19 cellular contexts compared by ENCODE assay signal in genomic region chr10:6228647-6229046, GRCh38. TPM values are rescaled to one million over a fixed set of nuclear protein-coding genes. Genes with fewer than 3 reads are reported as not detected.
DNase-seq lines count a peak whose midpoint lies in the region; ATAC-seq, FAIRE-seq and TF ChIP-seq lines count a peak whose summit lies in the region.
"Had no signal": no experiment of that assay in that cellular context is flagged by ENCODE, and none has a peak within 500 bp of the region (broad histone marks: within the 10 kb centered on the region; RNA-seq: fewer than 3 reads in every experiment).

No MANE protein-coding gene starts in this region.

- H3K4me1 ChIP-seq in K562 (replicated peaks in 1 of 2; ENCODE audit: control insufficient read depth in 2 of 2, insufficient read depth in 2 of 2, low read length in 2 of 2), result no peaks in the 10 kb centered on the region; a peak in 1 of 5 replicates
- H3K4me1 ChIP-seq in thoracic aorta (ENCODE audit: control insufficient read depth in 1 of 2, low read depth in 2 of 2), result peaks cover 6 to 54% of the 10 kb centered on the region in 2 donors
- no peaks in the 10 kb centered on the region for H3K4me1 ChIP-seq in mesendoderm (ENCODE audit: control insufficient read depth, low read depth, low read length)

- TF ChIP-seq POLR2A in K562 (conservative IDR thresholded peaks at IDR 0.05), result no peak

- no peak for TF ChIP-seq EP300 in K562 (IDR thresholded peaks at IDR 0.05; ENCODE audit: low read length)

- no TSS peak for BruUV-seq in K562 (replicated peaks; lab: Mats Ljungman, UMichigan)

- 62% methylated on average over 5 of the region's 5 CpGs for WGBS in K562 (ENCODE audit: insufficient coverage, low coverage, missing lambda C conversion rate)
- WGBS in mesendoderm (ENCODE audit: extremely low coverage, insufficient coverage, low lambda C conversion rate), result no CpG with 5 or more reads among the region's 5 CpGs

- no peak for FAIRE-seq in K562 (lab: Jason Lieb, UNC)

- H3K9me3 ChIP-seq in K562 (replicated peaks; ENCODE audit: control insufficient read depth, insufficient read depth, low read depth, low read length) (no peaks in the 10 kb centered on the region), thoracic aorta (no peaks in the 10 kb centered on the region)

- H3K27ac Mint-ChIP-seq in activated naive CD4-positive, alpha-beta T cell treated with anti-CD3 and anti-CD28 coated beads, Interleukin-2, amount 10 ng/mL, durations not matched to agents 7 days and 5 days, result peak overlapping the region; percentile 42
- H3K27ac Mint-ChIP-seq: activated CD8-positive, alpha-beta memory T cell treated with anti-CD3 and anti-CD28 coated beads, Interleukin-2, amount 10 ng/mL, durations not matched to agents 7 days and 5 days had no signal

- TF ChIP-seq CTCF in K562 (IDR thresholded peaks at IDR 0.05 in 2 of 3, conservative IDR thresholded peaks at IDR 0.05 in 1 of 3; ENCODE audit: insufficient read depth in 2 of 3, low read depth in 1 of 3, low read length in 3 of 3) (no peak), thoracic aorta (IDR thresholded peaks at IDR 0.05) (no peak)

- H3K56ac ChIP-seq in mesendoderm (ENCODE audit: low read length), result no peak overlapping the region

- intact Hi-C loops in K562 (cut with micrococcal nuclease) (no loop called here), left ventricle myocardium superior (cut with micrococcal nuclease) (no loop called here)

- no peaks in the 10 kb centered on the region for H4K20me1 ChIP-seq in K562 (replicated peaks; ENCODE audit: control insufficient read depth, insufficient read depth, low read length)

- no peak for TF ChIP-seq RAD21 in K562 (CRISPR knock-in tag; conservative IDR thresholded peaks at IDR 0.05 in 1 of 2, IDR thresholded peaks at IDR 0.05 in 1 of 2)

- 0 out of 3 replicates have a peak, but pooled peaks have one; percentile 25 for ATAC-seq in K562
- ATAC-seq in left ventricle myocardium superior, result peak; percentile 47
- ATAC-seq in thoracic aorta (ENCODE audit: insufficient number of reproducible peaks, low FRiP score, low read depth), result no peak
- ATAC-seq: activated CD8-positive, alpha-beta memory T cell treated with anti-CD3 and anti-CD28 coated beads, Interleukin-2, amount 10 ng/mL, durations not matched to agents 7 days and 5 days had no signal

- no peaks in the 10 kb centered on the region for H3K27me3 Mint-ChIP-seq in activated naive CD4-positive, alpha-beta T cell treated with anti-CD3 and anti-CD28 coated beads, Interleukin-2, amount 10 ng/mL, durations not matched to agents 7 days and 5 days
- H3K27me3 Mint-ChIP-seq: activated CD8-positive, alpha-beta memory T cell treated with anti-CD3 and anti-CD28 coated beads, Interleukin-2, amount 10 ng/mL, durations not matched to agents 7 days and 5 days; central memory CD8-positive, alpha-beta T cell had no signal

- no peak overlapping the region for H3K18ac ChIP-seq in mesendoderm (ENCODE audit: low read length)

- H3K36me3 Mint-ChIP-seq in activated naive CD4-positive, alpha-beta T cell treated with anti-CD3 and anti-CD28 coated beads, Interleukin-2, amount 10 ng/mL, durations not matched to agents 7 days and 5 days, result peaks cover 68% of the 10 kb centered on the region

- no peak overlapping the region for H2BK15ac ChIP-seq in mesendoderm (replicated peaks; ENCODE audit: low read depth)

- no peak overlapping the region for H2AK5ac ChIP-seq in mesendoderm (ENCODE audit: low read length)

- no peak overlapping the region for H3K4me2 ChIP-seq in K562 (ENCODE audit: insufficient read depth, low read length)
- H3K4me2 ChIP-seq in mesendoderm (ENCODE audit: low read length), result no peak overlapping the region

- no peak overlapping the region for H4K8ac ChIP-seq in mesendoderm (ENCODE audit: low read depth, low read length)

- no peak overlapping the region for H3K4me3 Mint-ChIP-seq in activated naive CD4-positive, alpha-beta T cell treated with anti-CD3 and anti-CD28 coated beads, Interleukin-2, amount 10 ng/mL, durations not matched to agents 7 days and 5 days
- H3K4me3 Mint-ChIP-seq: activated CD8-positive, alpha-beta memory T cell treated with anti-CD3 and anti-CD28 coated beads, Interleukin-2, amount 10 ng/mL, durations not matched to agents 7 days and 5 days; central memory CD8-positive, alpha-beta T cell had no signal

- H3K23ac ChIP-seq in mesendoderm (ENCODE audit: low read length), result no peak overlapping the region

- no peak overlapping the region for H2AFZ ChIP-seq in K562 (ENCODE audit: low read depth, low read length)

- H3K27me3 ChIP-seq in K562 (ENCODE audit: control insufficient read depth in 2 of 2, insufficient read depth in 2 of 2, low read length in 2 of 2), result no peaks in the 10 kb centered on the region
- no peaks in the 10 kb centered on the region for H3K27me3 ChIP-seq in thoracic aorta (replicated peaks; ENCODE audit: insufficient read depth)
- no peaks in the 10 kb centered on the region for H3K27me3 ChIP-seq in mesendoderm (ENCODE audit: insufficient read depth, low read length, poor library complexity)

- H3K9me3 Mint-ChIP-seq in activated naive CD4-positive, alpha-beta T cell treated with anti-CD3 and anti-CD28 coated beads, Interleukin-2, amount 10 ng/mL, durations not matched to agents 7 days and 5 days, result no peaks in the 10 kb centered on the region
- H3K9me3 Mint-ChIP-seq: central memory CD8-positive, alpha-beta T cell had no signal

- H3K9me1 ChIP-seq in K562 (ENCODE audit: control insufficient read depth, insufficient read depth, low read length), result no peaks in the 10 kb centered on the region

- no peaks in the 10 kb centered on the region for H3K79me1 ChIP-seq in mesendoderm (ENCODE audit: low read length)

- in situ Hi-C loops in K562 (cut with MboI) (no loop called here), G401 (cut with HindIII; ENCODE audit: low sequenced_read_pairs) (no loop called here)

- no peak overlapping the region for H3K9ac ChIP-seq in K562 (ENCODE audit: insufficient read depth in 1 of 2, low read depth in 2 of 2, low read length in 2 of 2)
- H3K9ac ChIP-seq in mesendoderm (ENCODE audit: low read length), result no peak overlapping the region

- DNase-seq in activated naive CD4-positive, alpha-beta T cell treated with anti-CD3 and anti-CD28 coated beads, Interleukin-2, amount 10 ng/mL, durations not matched to agents 7 days and 5 days, result no peak
- DNase-seq in activated naive CD4-positive, alpha-beta T cell (lab: John Stamatoyannopoulos, UW), result no peak
- DNase-seq in K562 (ENCODE audit: extremely low read depth in 1 of 4, low spot score in 3 of 4) (no peak), left ventricle myocardium superior (no peak), thoracic aorta (ENCODE audit: low spot score) (no peak), G401 (ENCODE audit: low spot score) (no peak), mesendoderm (no peak), glomerular visceral epithelial cell (ENCODE audit: extremely low spot score) (no peak)
- DNase-seq: activated CD8-positive, alpha-beta memory T cell treated with anti-CD3 and anti-CD28 coated beads, Interleukin-2, amount 10 ng/mL, durations not matched to agents 7 days and 5 days; activated gamma-delta T cell treated with Interleukin-2 at 50 U/mL for 16 hours; amygdala; DMS 273 treated with DMSO at 0.1 percent for 48 hours; NCI-H1436; NCI-H524 treated with DMSO at 0.1 percent for 48 hours; right cardiac atrium; RPMI8226; stimulated activated CD8-positive, alpha-beta memory T cell treated with anti-CD3 and anti-CD28 coated beads, Interleukin-4, amount 100 ng/mL, for 48 hours; substantia nigra had no signal

- no peak overlapping the region for H2BK5ac ChIP-seq in mesendoderm (ENCODE audit: low read length)

- POLR2A ChIA-PET in K562 (lab: Yijun Ruan, JAX), result no interaction called here

- CTCF ChIA-PET in activated naive CD4-positive, alpha-beta T cell treated with anti-CD3 and anti-CD28 coated beads, Interleukin-2, amount 10 ng/mL, durations not matched to agents 7 days and 5 days (lab: Charles Lee), result interaction anchor here (0.8 to 1.8 kb wide), 3 partner anchors 142 to 173 kb away, joined by 3 to 8 read pairs (median 3); no protein-coding TSS in a partner anchor
- CTCF ChIA-PET in K562 (lab: Yijun Ruan, JAX; ENCODE audit: low intra/inter-chr PET ratio), result no interaction called here

- H2BK120ac ChIP-seq in mesendoderm (ENCODE audit: low read depth, low read length), result no peak overlapping the region

- H3K4ac ChIP-seq in mesendoderm (ENCODE audit: low read depth, low read length), result no peak overlapping the region

- H3K27ac ChIP-seq in K562 (ENCODE audit: extremely low read depth, low read depth, low read length), result no peak overlapping the region
- peak overlapping the region; percentile 19 to 46 for H3K27ac ChIP-seq in thoracic aorta
- H3K27ac ChIP-seq in mesendoderm (ENCODE audit: low read depth, low read length), result no peak overlapping the region

- no peak overlapping the region for H3K4me3 ChIP-seq in K562
- H3K4me3 ChIP-seq in thoracic aorta, result no peak overlapping the region
- no peak overlapping the region for H3K4me3 ChIP-seq in mesendoderm (ENCODE audit: low read length)

- peaks cover 65% of the 10 kb centered on the region; the same call in 1 of the 3 replicates for H3K36me3 ChIP-seq in K562 (ENCODE audit: control insufficient read depth, insufficient read depth, low read length)
- H3K36me3 ChIP-seq in thoracic aorta, result peaks cover 98% of the 10 kb centered on the region
- peaks cover 26% of the 10 kb centered on the region for H3K36me3 ChIP-seq in mesendoderm (ENCODE audit: control insufficient read depth, insufficient read depth, low read length)

- H3K79me2 ChIP-seq in K562 (ENCODE audit: control insufficient read depth, insufficient read depth, low read length) (no peaks in the 10 kb centered on the region), mesendoderm (ENCODE audit: control insufficient read depth, insufficient read depth, low read length) (no peaks in the 10 kb centered on the region)

- peaks cover 17% of the 10 kb centered on the region for H3K4me1 Mint-ChIP-seq in activated naive CD4-positive, alpha-beta T cell treated with anti-CD3 and anti-CD28 coated beads, Interleukin-2, amount 10 ng/mL, durations not matched to agents 7 days and 5 days
- H3K4me1 Mint-ChIP-seq: central memory CD8-positive, alpha-beta T cell had no signal

- H4K5ac ChIP-seq in mesendoderm (ENCODE audit: low read length), result no peak overlapping the region

RNA-seq across cellular contexts. Expression of gene PFKFB3, which starts 25.9 kb away (rescaled TPM):
- total RNA-seq in K562 (2011; cell fraction: chromatin; rRNA removed; ENCODE audit: low replicate concordance), result 25.5 and 39.0 TPM in 2 replicates
- total RNA-seq in K562 (2011; cell fraction: nucleolus; rRNA removed), result 19.2 and 20.8 TPM in 2 replicates
- total RNA-seq in K562 (2011; cell fraction: nucleoplasm; rRNA removed), result 15.2 and 16.8 TPM in 2 replicates
- total RNA-seq in K562 (2014; rRNA removed), result 7.1 and 8.7 TPM in 2 replicates
- 7.3 and 8.5 TPM in 2 replicates for total RNA-seq in K562 (2014; rRNA removed; fragmentation: Illumina TruSeq; extraction: Trizol)
- 7.8 and 8.5 TPM in 2 replicates for total RNA-seq in K562 (2015; rRNA removed; fragmentation: Illumina TruSeq; extraction: Trizol)
- total RNA-seq in K562 (2021), result 21.1 and 21.6 TPM in 2 replicates
- 7.8 and 11.2 TPM in 2 replicates for polyA plus RNA-seq in K562 (2011; rRNA removed)
- 8.6 and 13.1 TPM in 2 replicates for polyA plus RNA-seq in K562 (2011; cell fraction: cytosol; rRNA removed)
- 17.4 and 21.2 TPM in 2 replicates for polyA plus RNA-seq in K562 (2011; cell fraction: nucleus; rRNA removed)
- polyA plus RNA-seq in K562 (2012), result 9.6 and 10.0 TPM in 2 replicates
- 15.0 TPM in 2 replicates for polyA plus RNA-seq in K562 (2014; fragmentation: Illumina TruSeq; extraction: Trizol)
- polyA plus RNA-seq in K562 (2014; fragmentation: Nextera tagmentation; extraction: Ambion mirVana), result under 1 TPM; 0.46 to 0.73 TPM
- polyA plus RNA-seq in K562 (2014; rRNA removed), result 8.4 and 10.4 TPM in 2 replicates
- polyA minus RNA-seq in K562 (2011; rRNA and poly(A)+ RNA removed), result 9.6 and 9.7 TPM in 2 replicates
- 5.0 TPM in 2 replicates for polyA minus RNA-seq in K562 (2011; cell fraction: cytosol; rRNA and poly(A)+ RNA removed)
- polyA minus RNA-seq in K562 (2011; cell fraction: nucleus; rRNA and poly(A)+ RNA removed), result 7.9 and 14.4 TPM in 2 replicates
- total RNA-seq in left ventricle myocardium superior, result 30.8 TPM
- 100 to 1,000 TPM; 151 to 311 TPM for total RNA-seq in thoracic aorta
- 5.2 and 11.0 TPM in 2 replicates for total RNA-seq in G401 (2014; rRNA removed; shearing (Covaris generic))
- 18.7 TPM for polyA plus RNA-seq in mesendoderm (2013, experiment 1 of 2)
- 18.7 TPM for polyA plus RNA-seq in mesendoderm (2013, experiment 2 of 2)

Comparison
In these comparisons a context has a peak if more than half of its experiments do, and no peak if none do; other contexts are left out.
1. H3K27ac ChIP-seq: peak in thoracic aorta (2 of 2); none in K562 (single experiment) and mesendoderm (single experiment).